Comparison of ENCODE assay signal across 1 cellular context in genomic region chr1:206011057-206011456, GRCh38.
TF ChIP-seq lines count a peak whose summit lies in the region.

No MANE protein-coding gene starts in this region.

TF ChIP-seq in GM23338, 12 proteins besides CTCF, POLR2A, EP300 and RAD21:
- no peak for TF ChIP-seq NANOG (IDR thresholded peaks at IDR 0.05; ENCODE audit: borderline replicate concordance)
- no peak for TF ChIP-seq ZNF462 (CRISPR knock-in tag; IDR thresholded peaks at IDR 0.05)
- no peak for TF ChIP-seq POLR2AphosphoS5 (IDR thresholded peaks at IDR 0.05; ENCODE audit: low read depth)
TF ChIP-seq in GM23338: peak in this region for 0.
